8 cellular contexts compared by ENCODE assay signal in the genomic region with DNA sequence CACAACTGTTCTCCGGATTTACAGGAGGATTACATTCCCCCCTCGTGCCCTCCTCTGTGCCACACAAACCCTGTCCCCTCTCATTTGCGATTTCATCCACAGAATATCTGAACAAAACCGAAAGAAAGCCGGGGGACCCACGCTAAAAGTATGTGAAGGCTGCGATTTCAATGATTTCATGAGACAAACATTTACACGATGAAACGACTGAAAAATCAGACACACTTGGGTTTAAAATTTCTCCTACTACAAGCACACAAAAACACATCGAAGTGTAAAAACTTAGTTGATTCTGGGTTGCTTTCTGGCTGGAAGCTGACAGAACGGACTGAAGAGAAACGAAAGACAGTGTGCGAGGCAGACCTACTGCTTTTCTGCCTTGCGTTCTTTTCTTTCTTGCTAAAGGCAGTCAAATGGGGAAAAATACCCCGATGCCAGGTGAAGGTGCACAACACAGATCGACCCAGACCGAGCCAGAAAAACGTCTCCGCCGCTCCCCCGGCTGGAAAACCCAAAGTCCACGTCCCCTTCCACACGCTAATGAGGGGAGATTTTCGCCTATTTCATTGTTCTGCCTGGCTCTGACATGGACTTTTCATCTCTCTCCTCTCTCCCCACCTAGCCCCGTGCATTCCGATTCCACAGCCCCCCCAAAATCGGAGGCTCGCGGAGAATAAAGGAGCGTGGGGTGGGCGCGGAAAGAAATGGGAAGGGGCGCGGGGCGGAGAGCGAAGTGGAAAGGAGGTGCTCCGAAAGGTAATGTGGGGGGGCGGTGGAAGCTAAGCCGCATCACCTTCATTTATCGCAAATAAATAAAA. TPM values are rescaled to one million over a fixed set of nuclear protein-coding genes. Genes with fewer than 3 reads are reported as not detected.
A peak's percentile ranks its signal among the peaks of the same experiment; 100 is the strongest.
DNase-seq lines count a peak whose midpoint lies in the region; ATAC-seq lines count a peak whose summit lies in the region.

No MANE protein-coding gene starts in this region.

- H3K4me1 ChIP-seq in SJSA1 (replicated peaks) = peaks cover 35% of the 10 kb centered on the region
- peaks cover 48% of the 10 kb centered on the region for H3K4me1 ChIP-seq in skeletal muscle satellite cell (ENCODE audit: control insufficient read depth, insufficient read depth, low read length)

- H3K9ac ChIP-seq in skeletal muscle satellite cell (ENCODE audit: low read depth, low read length) = peak overlapping the region; percentile 98

- peaks cover 0 to 2% (median 0%) of the 10 kb centered on the region in 6 donors for H3K9me3 Mint-ChIP-seq in immature natural killer cell

- peak overlapping the region; percentile 95 to 100 (median 100) for H3K4me3 Mint-ChIP-seq in immature natural killer cell

- H3K27me3 ChIP-seq in SJSA1 (replicated peaks) = no peaks in the 10 kb centered on the region
- H3K27me3 ChIP-seq in skeletal muscle satellite cell (ENCODE audit: control insufficient read depth, insufficient read depth, low read length) = no peaks in the 10 kb centered on the region

- in situ Hi-C loops in Caki2 (cut with HindIII; ENCODE audit: low pct_unique_long_range_greater_than_20kb, low sequenced_read_pairs) (no loop called here), T47D (cut with HindIII; ENCODE audit: low pct_unique_long_range_greater_than_20kb, low sequenced_read_pairs) (no loop called here)

- H3K27ac Mint-ChIP-seq in immature natural killer cell = peak overlapping the region; percentile 96 to 99 (median 98)

- H3K36me3 ChIP-seq in SJSA1 = peaks cover 13% of the 10 kb centered on the region
- H3K36me3 ChIP-seq in skeletal muscle satellite cell (ENCODE audit: insufficient read depth, low read length) = peaks cover 44% of the 10 kb centered on the region

- H3K27ac ChIP-seq in SJSA1 = peak overlapping the region; percentile 73

- H3K27me3 Mint-ChIP-seq in immature natural killer cell (ENCODE audit: low read depth in 3 of 3) = peaks cover 2 to 13% (median 11%) of the 10 kb centered on the region in 3 donors

- H3K4me3 ChIP-seq in SJSA1 = peak overlapping the region; percentile 48
- peak overlapping the region; percentile 79 for H3K4me3 ChIP-seq in skeletal muscle satellite cell (ENCODE audit: low read length)

- H3K9me3 ChIP-seq in SJSA1 (replicated peaks) (peaks cover 3% of the 10 kb centered on the region; the same call in 1 of the 2 replicates), skeletal muscle satellite cell (replicated peaks; ENCODE audit: low read length) (no peaks in the 10 kb centered on the region)

- peaks cover 60 to 70% of the 10 kb centered on the region in 2 donors for H3K4me1 Mint-ChIP-seq in immature natural killer cell

- peak; percentile 49 for DNase-seq in Caki2 (ENCODE audit: low read depth)
- DNase-seq in SJSA1 (ENCODE audit: low read depth in 1 of 2, low spot score in 2 of 2) = peak in 1 of 2 experiments; percentile 68
- DNase-seq in T47D (ENCODE audit: low read depth in 1 of 2, low spot score in 1 of 2) = peak; percentile 31 to 51
- DNase-seq in immature natural killer cell = peak; percentile 33 to 40 (median 35)

- peak overlapping the region; percentile 87 for H3K4me2 ChIP-seq in skeletal muscle satellite cell (ENCODE audit: low read length)

- peak; percentile 5 for ATAC-seq in HG03175 (IDR thresholded peaks at IDR 0.05; ENCODE audit: unreplicated experiment)
- ATAC-seq in GM21737 (IDR thresholded peaks at IDR 0.05; ENCODE audit: unreplicated experiment) = no peak
- ATAC-seq in HG03520 (IDR thresholded peaks at IDR 0.05; ENCODE audit: unreplicated experiment) = no peak

- peaks cover 0 to 9% (median 0%) of the 10 kb centered on the region in 3 donors for H3K36me3 Mint-ChIP-seq in immature natural killer cell

RNA-seq across cellular contexts. Expression of gene HIPK2, which starts 1.1 kb away (rescaled TPM):
- total RNA-seq in Caki2 (2014; rRNA removed; shearing (Covaris generic); ENCODE audit: low replicate concordance) = 19.4 and 24.4 TPM in 2 replicates
- 6.8 and 10.9 TPM in 2 replicates for total RNA-seq in SJSA1 (2014; rRNA removed; shearing (Covaris generic))
- polyA plus RNA-seq in immature natural killer cell = 10 to 100 TPM in 1 of 3 donors, 1 to 10 TPM in 2; 3.5 to 14.2 (median 3.7) TPM
- total RNA-seq in skeletal muscle satellite cell (2012; rRNA removed) = 45.4 and 46.1 TPM in 2 replicates

RNA-seq across cellular contexts. Expression of gene TBXAS1, which starts 52.4 kb away (rescaled TPM):
- total RNA-seq in Caki2 (2014; rRNA removed; shearing (Covaris generic); ENCODE audit: low replicate concordance) = 48.6 and 77.6 TPM in 2 replicates
- total RNA-seq in SJSA1 (2014; rRNA removed; shearing (Covaris generic)) = 3.8 and 7.0 TPM in 2 replicates
- polyA plus RNA-seq in immature natural killer cell = 10 to 100 TPM; 59.6 to 93.3 (median 68.7) TPM
- 3.3 and 4.8 TPM in 2 replicates for total RNA-seq in skeletal muscle satellite cell (2012; rRNA removed)
